ENCODE assay signal across 32 cellular contexts in genomic region chr9:34089311-34089710, GRCh38. TPM values are rescaled to one million over a fixed set of nuclear protein-coding genes. Genes with fewer than 3 reads are reported as not detected.
DNase-seq lines count a peak whose midpoint lies in the region; ATAC-seq and TF ChIP-seq lines count a peak whose summit lies in the region.
"Had no signal": no experiment of that assay in that cellular context is flagged by ENCODE, and none has a peak within 500 bp of the region (broad histone marks: within the 10 kb centered on the region; RNA-seq: fewer than 3 reads in every experiment).

No MANE protein-coding gene starts in this region.

- H3K79me1 ChIP-seq in mesenchymal stem cell (replicated peaks; ENCODE audit: low read length, poor library complexity, severe bottlenecking) = peaks cover 10% of the 10 kb centered on the region

- no peak overlapping the region for H3K18ac ChIP-seq in mesenchymal stem cell (ENCODE audit: low read depth in 1 of 2, low read length in 2 of 2)

- H3K4me2 ChIP-seq in mesenchymal stem cell (ENCODE audit: low read length, poor library complexity, severe bottlenecking) = no peak overlapping the region

- TF ChIP-seq CTCF in spleen (IDR thresholded peaks at IDR 0.05 in 8 of 11, conservative IDR thresholded peaks at IDR 0.05 in 3 of 11) = no peak
- TF ChIP-seq CTCF in foreskin keratinocyte (conservative IDR thresholded peaks at IDR 0.05) = no peak

- no peak overlapping the region for H2BK5ac ChIP-seq in mesenchymal stem cell (ENCODE audit: low read depth, low read length, poor library complexity, severe bottlenecking)

- H3K9ac ChIP-seq in mesenchymal stem cell (ENCODE audit: low read length) = no peak overlapping the region

- CTCF ChIA-PET in activated naive CD4-positive, alpha-beta T cell treated with anti-CD3 and anti-CD28 coated beads for 36 hours (lab: Charles Lee) = interaction anchor here (1.5 kb wide), 1 partner anchor 15 kb away, joined by 8 read pairs; no protein-coding TSS in a partner anchor
- CTCF ChIA-PET in activated naive CD4-positive, alpha-beta T cell treated with anti-CD3 and anti-CD28 coated beads, Interleukin-2, amount 10 ng/mL, durations not matched to agents 7 days and 5 days (lab: Charles Lee) = no interaction called here

- H3K4me3 Mint-ChIP-seq in activated naive CD4-positive, alpha-beta T cell treated with anti-CD3 and anti-CD28 coated beads for 36 hours = no peak overlapping the region
- no peak overlapping the region for H3K4me3 Mint-ChIP-seq in activated naive CD4-positive, alpha-beta T cell treated with anti-CD3 and anti-CD28 coated beads, Interleukin-2, amount 10 ng/mL, durations not matched to agents 7 days and 5 days
- H3K4me3 Mint-ChIP-seq: activated CD4-positive, alpha-beta T cell treated with anti-CD3 and anti-CD28 coated beads, Interleukin-2, amount 10 ng/mL, durations not matched to agents 24 days and 14 days; activated CD8-positive, alpha-beta memory T cell treated with anti-CD3 and anti-CD28 coated beads, Interleukin-2, amount 10 ng/mL, durations not matched to agents 7 days and 5 days; activated T-helper 1 cell treated with anti-CD3 and anti-CD28 coated beads, Interleukin-12 subunit alpha, Interleukin-12 subunit beta, Interleukin-2, Interleukin-4 antibody, amounts not matched to agents 30 ng/mL and 10 ng/mL and 1 ng/mL, durations not matched to agents 14 hours and 24 hours and 36 hours; CD8-positive, alpha-beta memory T cell had no signal

- H2AFZ ChIP-seq in mesenchymal stem cell (ENCODE audit: low read depth, low read length) = no peak overlapping the region

- no peaks in the 10 kb centered on the region for H3K9me3 ChIP-seq in mesenchymal stem cell (ENCODE audit: control insufficient read depth, low read length)
- no peaks in the 10 kb centered on the region for H3K9me3 ChIP-seq in spleen
- H3K9me3 ChIP-seq: heart left ventricle, prostate gland, sigmoid colon, stomach, tibial nerve had no signal

- no peaks in the 10 kb centered on the region for H3K27me3 Mint-ChIP-seq in activated naive CD4-positive, alpha-beta T cell treated with anti-CD3 and anti-CD28 coated beads for 36 hours (ENCODE audit: low read depth)
- no peaks in the 10 kb centered on the region for H3K27me3 Mint-ChIP-seq in activated naive CD4-positive, alpha-beta T cell treated with anti-CD3 and anti-CD28 coated beads, Interleukin-2, amount 10 ng/mL, durations not matched to agents 7 days and 5 days
- H3K27me3 Mint-ChIP-seq: activated CD4-positive, alpha-beta T cell treated with anti-CD3 and anti-CD28 coated beads, Interleukin-2, amount 10 ng/mL, durations not matched to agents 24 days and 14 days; activated CD8-positive, alpha-beta memory T cell treated with anti-CD3 and anti-CD28 coated beads, Interleukin-2, amount 10 ng/mL, durations not matched to agents 7 days and 5 days; CD8-positive, alpha-beta memory T cell had no signal

- H3K27ac Mint-ChIP-seq in activated naive CD4-positive, alpha-beta T cell treated with anti-CD3 and anti-CD28 coated beads for 36 hours = peak overlapping the region; percentile 18
- H3K27ac Mint-ChIP-seq in activated naive CD4-positive, alpha-beta T cell treated with anti-CD3 and anti-CD28 coated beads, Interleukin-2, amount 10 ng/mL, durations not matched to agents 7 days and 5 days = no peak overlapping the region
- H3K27ac Mint-ChIP-seq: activated CD4-positive, alpha-beta T cell treated with anti-CD3 and anti-CD28 coated beads, Interleukin-2, amount 10 ng/mL, durations not matched to agents 24 days and 14 days; activated CD8-positive, alpha-beta memory T cell treated with anti-CD3 and anti-CD28 coated beads, Interleukin-2, amount 10 ng/mL, durations not matched to agents 7 days and 5 days; activated T-helper 1 cell treated with anti-CD3 and anti-CD28 coated beads, Interleukin-12 subunit alpha, Interleukin-12 subunit beta, Interleukin-2, Interleukin-4 antibody, amounts not matched to agents 30 ng/mL and 10 ng/mL and 1 ng/mL, durations not matched to agents 14 hours and 24 hours and 36 hours had no signal

- no peak for DNase-seq in activated naive CD4-positive, alpha-beta T cell treated with anti-CD3 and anti-CD28 coated beads for 36 hours
- DNase-seq in activated naive CD4-positive, alpha-beta T cell treated with anti-CD3 and anti-CD28 coated beads, Interleukin-2, amount 10 ng/mL, durations not matched to agents 7 days and 5 days = no peak
- DNase-seq in cerebellum (ENCODE audit: low spot score) = peak; percentile 19
- no peak for DNase-seq in mesenchymal stem cell
- peak; percentile 30 for DNase-seq in spleen
- DNase-seq in stimulated activated CD4-positive, alpha-beta T cell treated with anti-CD3 and anti-CD28 coated beads, Interleukin-4, amount 100 ng/mL, for 1 hour = no peak
- no peak for DNase-seq in foreskin keratinocyte
- DNase-seq in activated T-cell treated with anti-CD3 and anti-CD28 coated beads, Interleukin-2, amount 50 U/mL, for 1 hour = no peak
- DNase-seq: activated CD4-positive, alpha-beta T cell treated with anti-CD3 and anti-CD28 coated beads, Interleukin-2, amount 10 ng/mL, durations not matched to agents 24 days and 14 days; activated CD8-positive, alpha-beta memory T cell treated with anti-CD3 and anti-CD28 coated beads, Interleukin-2, amount 10 ng/mL, durations not matched to agents 7 days and 5 days; aorta; CD8-positive, alpha-beta memory T cell; GDM1; HCEC 1CT; heart left ventricle; kidney glomerular epithelial cell; NCI-H1105; NCI-H1930; NCI-H526; SHP77 treated with DMSO at 0.1 percent for 48 hours; sigmoid colon; stomach had no signal

- H3K4me3 ChIP-seq in mesenchymal stem cell (ENCODE audit: insufficient read depth in 1 of 2, low read depth in 1 of 2, low read length in 2 of 2) (no peak overlapping the region), spleen (no peak overlapping the region)
- H3K4me3 ChIP-seq: heart left ventricle, K562, lung, prostate gland, sigmoid colon, stomach, tibial nerve had no signal

- no peak for TF ChIP-seq POLR2A in spleen (IDR thresholded peaks at IDR 0.05)

- H3K27me3 ChIP-seq in mesenchymal stem cell (ENCODE audit: control insufficient read depth in 1 of 2, insufficient read depth in 1 of 2, low read length in 2 of 2) (no peaks in the 10 kb centered on the region), spleen (replicated peaks in 1 of 7) (no peaks in the 10 kb centered on the region), foreskin keratinocyte (no peaks in the 10 kb centered on the region)
- H3K27me3 ChIP-seq: heart left ventricle, neutrophil, sigmoid colon, stomach, tibial nerve had no signal

- H3K36me3 Mint-ChIP-seq in activated naive CD4-positive, alpha-beta T cell treated with anti-CD3 and anti-CD28 coated beads for 36 hours (ENCODE audit: low read depth) = peaks cover 23% of the 10 kb centered on the region
- H3K36me3 Mint-ChIP-seq in activated naive CD4-positive, alpha-beta T cell treated with anti-CD3 and anti-CD28 coated beads, Interleukin-2, amount 10 ng/mL, durations not matched to agents 7 days and 5 days = peaks cover 55% of the 10 kb centered on the region

- no peak for ATAC-seq in foreskin keratinocyte
- ATAC-seq: activated CD8-positive, alpha-beta memory T cell treated with anti-CD3 and anti-CD28 coated beads, Interleukin-2, amount 10 ng/mL, durations not matched to agents 7 days and 5 days; activated naive CD4-positive, alpha-beta T cell treated with anti-CD3 and anti-CD28 coated beads, Interleukin-2, amount 50 U/mL, for 72 hours; heart left ventricle; K562; Panc1 had no signal

- intact Hi-C loops in activated naive CD4-positive, alpha-beta T cell treated with anti-CD3 and anti-CD28 coated beads for 36 hours (cut with micrococcal nuclease) = no loop called here
- intact Hi-C loops in spleen (cut with DNase I; ENCODE audit: low total_unique reads) = no loop called here

- WGBS in mesenchymal stem cell = 94% methylated on average over 7 of the region's 7 CpGs
- 89 to 96% (median 95%) methylated on average over 6 to 7 of the region's 7 CpGs for WGBS in spleen, 5 donors

- no peak overlapping the region for H3K4ac ChIP-seq in mesenchymal stem cell (ENCODE audit: low read depth in 1 of 2, low read length in 2 of 2)

- H3K4me1 ChIP-seq in mesenchymal stem cell (ENCODE audit: control insufficient read depth, insufficient read depth, low read depth, low read length) (peaks cover 3% of the 10 kb centered on the region), spleen (no peaks in the 10 kb centered on the region), foreskin keratinocyte (no peaks in the 10 kb centered on the region)
- H3K4me1 ChIP-seq: prostate gland had no signal

- H3K36me3 ChIP-seq in mesenchymal stem cell (ENCODE audit: control insufficient read depth in 1 of 2, insufficient read depth in 2 of 2, low read depth in 1 of 2, low read length in 2 of 2) = peaks cover 49 to 79% of the 10 kb centered on the region in 2 experiments
- peaks cover 4 to 100% (median 80%) of the 10 kb centered on the region in 6 donors for H3K36me3 ChIP-seq in spleen

- H3K14ac ChIP-seq in mesenchymal stem cell (ENCODE audit: low read length in 2 of 2) = no peak overlapping the region

- H3K27ac ChIP-seq in mesenchymal stem cell (ENCODE audit: low read length, poor library complexity, severe bottlenecking) (peak overlapping the region; percentile 72), spleen (no peak overlapping the region), foreskin keratinocyte (no peak overlapping the region)
- H3K27ac ChIP-seq: epithelial cell of prostate, heart left ventricle, neutrophil, prostate gland, stomach, VCaP had no signal

- H3K23ac ChIP-seq in mesenchymal stem cell (ENCODE audit: low read length in 2 of 2) = no peak overlapping the region

- no peak overlapping the region for H4K91ac ChIP-seq in mesenchymal stem cell (ENCODE audit: low read length)

- no peak overlapping the region for H4K8ac ChIP-seq in mesenchymal stem cell (ENCODE audit: low read length)

- H2AK5ac ChIP-seq in mesenchymal stem cell (ENCODE audit: low read length, severe bottlenecking) = no peak overlapping the region

- peaks cover 10% of the 10 kb centered on the region for H3K4me1 Mint-ChIP-seq in activated naive CD4-positive, alpha-beta T cell treated with anti-CD3 and anti-CD28 coated beads for 36 hours (ENCODE audit: low read depth)
- peaks cover 13% of the 10 kb centered on the region for H3K4me1 Mint-ChIP-seq in activated naive CD4-positive, alpha-beta T cell treated with anti-CD3 and anti-CD28 coated beads, Interleukin-2, amount 10 ng/mL, durations not matched to agents 7 days and 5 days

- H2BK120ac ChIP-seq in mesenchymal stem cell (ENCODE audit: low read depth, low read length) = no peak overlapping the region

- no peaks in the 10 kb centered on the region for H3K9me3 Mint-ChIP-seq in activated naive CD4-positive, alpha-beta T cell treated with anti-CD3 and anti-CD28 coated beads for 36 hours
- H3K9me3 Mint-ChIP-seq in activated naive CD4-positive, alpha-beta T cell treated with anti-CD3 and anti-CD28 coated beads, Interleukin-2, amount 10 ng/mL, durations not matched to agents 7 days and 5 days = no peaks in the 10 kb centered on the region
- H3K9me3 Mint-ChIP-seq: activated CD4-positive, alpha-beta T cell treated with anti-CD3 and anti-CD28 coated beads, Interleukin-2, amount 10 ng/mL, durations not matched to agents 24 days and 14 days; activated naive CD4-positive, alpha-beta T cell treated with anti-CD3 and anti-CD28 coated beads, Interleukin-2, amount 50 U/mL, for 72 hours; activated T-helper 1 cell treated with anti-CD3 and anti-CD28 coated beads, Interleukin-12 subunit alpha, Interleukin-12 subunit beta, Interleukin-2, Interleukin-4 antibody, amounts not matched to agents 30 ng/mL and 10 ng/mL and 1 ng/mL, durations not matched to agents 14 hours and 24 hours and 36 hours; CD8-positive, alpha-beta memory T cell had no signal

- H2BK12ac ChIP-seq in mesenchymal stem cell (ENCODE audit: low read length in 2 of 2) = no peak overlapping the region

- H2BK15ac ChIP-seq in mesenchymal stem cell (ENCODE audit: low read depth, poor library complexity, severe bottlenecking) = no peak overlapping the region

RNA-seq across cellular contexts. Expression of gene DCAF12, which starts 37.2 kb away (rescaled TPM):
- total RNA-seq in activated naive CD4-positive, alpha-beta T cell treated with anti-CD3 and anti-CD28 coated beads for 36 hours = 10 to 100 TPM; 34.0 to 37.0 TPM
- 26.3 TPM for total RNA-seq in cerebellum
- 14.6 TPM for polyA plus RNA-seq in mesenchymal stem cell (2013, experiment 1 of 2)
- 14.9 TPM for polyA plus RNA-seq in mesenchymal stem cell (2013, experiment 2 of 2)
- 100 to 1,000 TPM in 1 of 7 donors, 10 to 100 TPM in 6; 36.5 to 107 (median 38.6) TPM for total RNA-seq in spleen
- polyA plus RNA-seq in spleen = 10 to 100 TPM in 2 of 3 donors, 1 to 10 TPM in 1; 5.6 to 12.9 (median 11.2) TPM
- total RNA-seq in foreskin keratinocyte = 29.6 and 31.0 TPM in 2 replicates
- 12.8 and 15.7 TPM in 2 replicates for polyA plus RNA-seq in foreskin keratinocyte

RNA-seq across cellular contexts. Expression of gene UBAP2, which starts 40.6 kb away (rescaled TPM):
- total RNA-seq in activated naive CD4-positive, alpha-beta T cell treated with anti-CD3 and anti-CD28 coated beads for 36 hours = 10 to 100 TPM; 28.6 to 32.8 TPM
- 47.7 TPM for total RNA-seq in cerebellum
- 22.7 TPM for polyA plus RNA-seq in mesenchymal stem cell (2013, experiment 1 of 2)
- polyA plus RNA-seq in mesenchymal stem cell (2013, experiment 2 of 2) = 21.7 TPM
- 10 to 100 TPM; 20.2 to 30.8 (median 24.7) TPM for total RNA-seq in spleen
- polyA plus RNA-seq in spleen = 1 to 10 TPM; 7.0 to 8.8 (median 7.3) TPM
- total RNA-seq in foreskin keratinocyte = 29.7 and 31.4 TPM in 2 replicates
- polyA plus RNA-seq in foreskin keratinocyte = 22.5 and 22.6 TPM in 2 replicates

Comparison
In these comparisons a context has a peak if more than half of its experiments do, and no peak if none do; other contexts are left out.
1. DNase-seq: peak in cerebellum (single experiment) and spleen (single experiment); none in activated naive CD4-positive, alpha-beta T cell treated with anti-CD3 and anti-CD28 coated beads for 36 hours (single experiment), activated naive CD4-positive, alpha-beta T cell treated with anti-CD3 and anti-CD28 coated beads, Interleukin-2, amount 10 ng/mL, durations not matched to agents 7 days and 5 days (single experiment), mesenchymal stem cell (single experiment), stimulated activated CD4-positive, alpha-beta T cell treated with anti-CD3 and anti-CD28 coated beads, Interleukin-4, amount 100 ng/mL, for 1 hour (single experiment), foreskin keratinocyte (0 of 2) and activated T-cell treated with anti-CD3 and anti-CD28 coated beads, Interleukin-2, amount 50 U/mL, for 1 hour (single experiment).